ENCODE assay signal across 24 cellular contexts in genomic region chr16:77849640-77850258, GRCh38.
"Had no signal": no experiment of that assay in that cellular context is flagged by ENCODE, and none has a peak within 500 bp of the region (broad histone marks: within the 10 kb centered on the region; RNA-seq: fewer than 3 reads in every experiment).

No MANE protein-coding gene starts in this region.

- ATAC-seq: esophagus mucosa; sciatic nerve; stimulated activated effector memory CD8-positive, alpha-beta T cell treated with anti-CD3 and anti-CD28 coated beads, Interleukin-12 subunit alpha, Interleukin-12 subunit beta, amount 100 ng/mL, for 72 hours had no signal

- DNase-seq: activated CD4-positive, alpha-beta memory T cell treated with anti-CD3 and anti-CD28 coated beads for 36 hours; activated CD4-positive, alpha-beta T cell treated with anti-CD3 and anti-CD28 coated beads, Interleukin-2, amount 10 ng/mL, durations not matched to agents 24 days and 14 days; activated CD4-positive, CD25-positive, alpha-beta regulatory T cell treated with anti-CD3 and anti-CD28 coated beads, Interleukin-2, amount 50 U/mL, for 72 hours; activated CD8-positive, alpha-beta memory T cell treated with anti-CD3 and anti-CD28 coated beads, Interleukin-2, amount 50 U/mL, for 4 hours; activated effector memory CD4-positive, alpha-beta T cell treated with anti-CD3 and anti-CD28 coated beads, Interleukin-2, amount 50 U/mL, for 16 hours; activated naive CD4-positive, alpha-beta T cell treated with anti-CD3 and anti-CD28 coated beads for 36 hours; activated naive CD8-positive, alpha-beta T cell treated with anti-CD3 and anti-CD28 coated beads for 36 hours; activated T-cell treated with anti-CD3 and anti-CD28 coated beads, Interleukin-2, amount 50 U/mL, for 1 hour; brain microvascular endothelial cell; endodermal cell; head of caudate nucleus; kidney glomerular epithelial cell; naive B cell; occipital lobe; stimulated activated CD4-positive, alpha-beta T cell treated with anti-CD3 and anti-CD28 coated beads, Interleukin-12 subunit alpha, Interleukin-12 subunit beta, amount 100 ng/mL, for 4 hours; stimulated activated CD4-positive, alpha-beta T cell treated with anti-CD3 and anti-CD28 coated beads, Interleukin-4, amount 100 ng/mL, for 1 hour; SW 1271; T-helper 9 cell; trophoblast cell; uterus; WERI-Rb-1 had no signal
